Comparison of ENCODE assay signal across 1 cellular context in the genomic region with DNA sequence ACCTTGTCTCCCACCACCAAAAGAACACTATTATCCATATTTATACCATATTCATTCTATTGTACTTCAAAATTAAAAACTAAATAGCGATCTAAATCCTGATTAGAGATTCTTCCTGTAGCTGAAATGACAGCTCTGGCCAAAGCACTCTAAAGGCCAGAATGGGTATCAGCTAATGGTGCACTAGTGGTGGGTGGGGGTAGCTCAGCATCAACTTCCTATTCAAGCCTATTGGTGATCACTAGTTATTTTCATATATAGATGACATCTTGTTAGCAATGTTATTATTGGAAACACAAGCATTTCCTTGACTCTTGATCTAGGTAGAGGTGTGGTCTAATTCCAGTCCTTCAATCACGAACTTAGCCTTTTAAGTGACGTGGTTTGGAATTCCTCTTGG.
TF ChIP-seq lines count a peak whose summit lies in the region.

No MANE protein-coding gene starts in this region.

TF ChIP-seq in WTC11, 78 proteins besides CTCF, POLR2A, EP300 and RAD21 (continued from another document):
- TF ChIP-seq, protein P1, sequence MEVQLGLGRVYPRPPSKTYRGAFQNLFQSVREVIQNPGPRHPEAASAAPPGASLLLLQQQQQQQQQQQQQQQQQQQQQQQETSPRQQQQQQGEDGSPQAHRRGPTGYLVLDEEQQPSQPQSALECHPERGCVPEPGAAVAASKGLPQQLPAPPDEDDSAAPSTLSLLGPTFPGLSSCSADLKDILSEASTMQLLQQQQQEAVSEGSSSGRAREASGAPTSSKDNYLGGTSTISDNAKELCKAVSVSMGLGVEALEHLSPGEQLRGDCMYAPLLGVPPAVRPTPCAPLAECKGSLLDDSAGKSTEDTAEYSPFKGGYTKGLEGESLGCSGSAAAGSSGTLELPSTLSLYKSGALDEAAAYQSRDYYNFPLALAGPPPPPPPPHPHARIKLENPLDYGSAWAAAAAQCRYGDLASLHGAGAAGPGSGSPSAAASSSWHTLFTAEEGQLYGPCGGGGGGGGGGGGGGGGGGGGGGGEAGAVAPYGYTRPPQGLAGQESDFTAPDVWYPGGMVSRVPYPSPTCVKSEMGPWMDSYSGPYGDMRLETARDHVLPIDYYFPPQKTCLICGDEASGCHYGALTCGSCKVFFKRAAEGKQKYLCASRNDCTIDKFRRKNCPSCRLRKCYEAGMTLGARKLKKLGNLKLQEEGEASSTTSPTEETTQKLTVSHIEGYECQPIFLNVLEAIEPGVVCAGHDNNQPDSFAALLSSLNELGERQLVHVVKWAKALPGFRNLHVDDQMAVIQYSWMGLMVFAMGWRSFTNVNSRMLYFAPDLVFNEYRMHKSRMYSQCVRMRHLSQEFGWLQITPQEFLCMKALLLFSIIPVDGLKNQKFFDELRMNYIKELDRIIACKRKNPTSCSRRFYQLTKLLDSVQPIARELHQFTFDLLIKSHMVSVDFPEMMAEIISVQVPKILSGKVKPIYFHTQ (CRISPR knock-in tag; IDR thresholded peaks at IDR 0.05), result no peak
- TF ChIP-seq, protein P2, sequence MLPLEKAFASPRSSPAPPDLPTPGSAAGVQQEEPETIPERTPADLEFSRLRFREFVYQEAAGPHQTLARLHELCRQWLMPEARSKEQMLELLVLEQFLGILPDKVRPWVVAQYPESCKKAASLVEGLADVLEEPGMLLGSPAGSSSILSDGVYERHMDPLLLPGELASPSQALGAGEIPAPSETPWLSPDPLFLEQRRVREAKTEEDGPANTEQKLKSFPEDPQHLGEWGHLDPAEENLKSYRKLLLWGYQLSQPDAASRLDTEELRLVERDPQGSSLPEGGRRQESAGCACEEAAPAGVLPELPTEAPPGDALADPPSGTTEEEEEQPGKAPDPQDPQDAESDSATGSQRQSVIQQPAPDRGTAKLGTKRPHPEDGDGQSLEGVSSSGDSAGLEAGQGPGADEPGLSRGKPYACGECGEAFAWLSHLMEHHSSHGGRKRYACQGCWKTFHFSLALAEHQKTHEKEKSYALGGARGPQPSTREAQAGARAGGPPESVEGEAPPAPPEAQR (CRISPR knock-in tag; IDR thresholded peaks at IDR 0.05), result no peak
- TF ChIP-seq GRHL2 (CRISPR knock-in tag; IDR thresholded peaks at IDR 0.05; ENCODE audit: insufficient replicate concordance, severe bottlenecking) (no peak), FOXJ3 (CRISPR knock-in tag; IDR thresholded peaks at IDR 0.05; ENCODE audit: borderline replicate concordance) (no peak), SP1 (CRISPR knock-in tag; conservative IDR thresholded peaks at IDR 0.05) (no peak), TEAD1 (CRISPR knock-in tag; IDR thresholded peaks at IDR 0.05) (no peak), ZNF219 (CRISPR knock-in tag; IDR thresholded peaks at IDR 0.05; ENCODE audit: borderline replicate concordance) (no peak), SMAD3 (CRISPR knock-in tag; IDR thresholded peaks at IDR 0.05; ENCODE audit: borderline replicate concordance) (no peak), EMX1 (CRISPR knock-in tag; IDR thresholded peaks at IDR 0.05) (no peak), TP53 (CRISPR knock-in tag; IDR thresholded peaks at IDR 0.05) (no peak)
- TF ChIP-seq, protein P3, sequence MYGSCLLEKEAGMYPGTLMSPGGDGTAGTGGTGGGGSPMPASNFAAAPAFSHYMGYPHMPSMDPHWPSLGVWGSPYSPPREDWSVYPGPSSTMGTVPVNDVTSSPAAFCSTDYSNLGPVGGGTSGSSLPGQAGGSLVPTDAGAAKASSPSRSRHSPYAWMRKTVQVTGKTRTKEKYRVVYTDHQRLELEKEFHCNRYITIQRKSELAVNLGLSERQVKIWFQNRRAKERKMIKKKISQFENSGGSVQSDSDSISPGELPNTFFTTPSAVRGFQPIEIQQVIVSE (CRISPR knock-in tag; IDR thresholded peaks at IDR 0.05; ENCODE audit: borderline replicate concordance), result no peak
- TF ChIP-seq, protein P4, sequence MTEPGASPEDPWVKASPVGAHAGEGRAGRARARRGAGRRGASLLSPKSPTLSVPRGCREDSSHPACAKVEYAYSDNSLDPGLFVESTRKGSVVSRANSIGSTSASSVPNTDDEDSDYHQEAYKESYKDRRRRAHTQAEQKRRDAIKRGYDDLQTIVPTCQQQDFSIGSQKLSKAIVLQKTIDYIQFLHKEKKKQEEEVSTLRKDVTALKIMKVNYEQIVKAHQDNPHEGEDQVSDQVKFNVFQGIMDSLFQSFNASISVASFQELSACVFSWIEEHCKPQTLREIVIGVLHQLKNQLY (CRISPR knock-in tag; IDR thresholded peaks at IDR 0.05), result no peak
- TF ChIP-seq, protein P5, sequence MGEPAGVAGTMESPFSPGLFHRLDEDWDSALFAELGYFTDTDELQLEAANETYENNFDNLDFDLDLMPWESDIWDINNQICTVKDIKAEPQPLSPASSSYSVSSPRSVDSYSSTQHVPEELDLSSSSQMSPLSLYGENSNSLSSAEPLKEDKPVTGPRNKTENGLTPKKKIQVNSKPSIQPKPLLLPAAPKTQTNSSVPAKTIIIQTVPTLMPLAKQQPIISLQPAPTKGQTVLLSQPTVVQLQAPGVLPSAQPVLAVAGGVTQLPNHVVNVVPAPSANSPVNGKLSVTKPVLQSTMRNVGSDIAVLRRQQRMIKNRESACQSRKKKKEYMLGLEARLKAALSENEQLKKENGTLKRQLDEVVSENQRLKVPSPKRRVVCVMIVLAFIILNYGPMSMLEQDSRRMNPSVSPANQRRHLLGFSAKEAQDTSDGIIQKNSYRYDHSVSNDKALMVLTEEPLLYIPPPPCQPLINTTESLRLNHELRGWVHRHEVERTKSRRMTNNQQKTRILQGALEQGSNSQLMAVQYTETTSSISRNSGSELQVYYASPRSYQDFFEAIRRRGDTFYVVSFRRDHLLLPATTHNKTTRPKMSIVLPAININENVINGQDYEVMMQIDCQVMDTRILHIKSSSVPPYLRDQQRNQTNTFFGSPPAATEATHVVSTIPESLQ (CRISPR knock-in tag; IDR thresholded peaks at IDR 0.05), result no peak
- TF ChIP-seq, protein P6, sequence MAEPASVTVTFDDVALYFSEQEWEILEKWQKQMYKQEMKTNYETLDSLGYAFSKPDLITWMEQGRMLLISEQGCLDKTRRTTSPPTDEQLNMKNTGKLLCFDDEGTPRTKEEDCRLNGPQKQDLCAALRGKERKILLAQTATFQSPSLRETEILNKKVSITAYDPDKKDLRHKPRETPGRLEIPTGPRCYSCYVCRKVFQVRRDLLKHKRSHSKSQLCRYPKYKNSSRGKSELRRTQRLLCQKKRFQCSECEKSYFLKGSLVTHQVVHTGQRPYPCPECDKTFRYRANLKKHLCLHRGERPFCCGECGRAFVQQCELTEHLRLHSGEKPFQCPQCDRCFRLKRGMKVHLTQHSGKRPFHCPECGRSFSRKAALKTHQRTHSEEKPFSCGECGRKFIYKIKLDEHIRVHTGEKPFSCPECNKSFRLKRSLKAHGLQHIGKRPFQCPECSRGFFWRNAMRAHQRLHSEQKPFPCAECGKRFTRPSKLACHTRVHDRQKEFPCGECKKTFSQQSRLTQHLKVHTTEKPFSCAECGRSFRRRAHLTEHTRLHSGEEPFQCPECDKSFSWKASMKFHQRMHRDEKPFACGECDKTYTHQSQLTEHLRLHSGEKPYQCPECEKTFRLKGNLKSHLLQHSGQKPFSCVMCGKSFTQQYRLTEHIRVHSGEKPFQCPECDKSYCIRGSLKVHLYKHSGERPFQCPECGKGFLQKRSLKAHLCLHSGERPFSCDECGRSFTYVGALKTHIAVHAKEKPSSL (CRISPR knock-in tag; conservative IDR thresholded peaks at IDR 0.05), result no peak
